ENCODE assay signal across 10 cellular contexts in the genomic region with DNA sequence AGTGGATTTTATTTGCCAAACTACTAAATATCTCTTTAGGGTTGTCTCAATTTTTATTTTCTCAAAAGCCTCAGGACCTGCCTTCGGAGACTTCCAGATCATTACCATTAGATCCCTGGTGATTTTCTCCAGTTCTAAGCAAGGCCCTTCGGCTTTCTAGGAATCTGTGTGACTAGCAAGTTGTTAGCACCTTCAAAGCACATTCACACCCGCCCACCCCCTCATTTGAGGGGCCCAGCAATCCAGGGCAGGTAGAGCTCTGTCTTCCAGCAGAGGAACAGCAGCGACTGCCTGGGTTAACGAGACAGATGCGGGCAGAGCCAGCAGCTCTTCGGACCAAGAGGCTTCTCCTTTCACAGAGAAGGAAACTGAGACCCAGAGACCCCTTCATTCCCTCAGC. TPM values are rescaled to one million over a fixed set of nuclear protein-coding genes. Genes with fewer than 3 reads are reported as not detected.
DNase-seq lines count a peak whose midpoint lies in the region; ATAC-seq, FAIRE-seq and TF ChIP-seq lines count a peak whose summit lies in the region.
"Had no signal": no experiment of that assay in that cellular context is flagged by ENCODE, and none has a peak within 500 bp of the region (broad histone marks: within the 10 kb centered on the region; RNA-seq: fewer than 3 reads in every experiment).

No MANE protein-coding gene starts in this region.

- H3K79me2 ChIP-seq in K562 (ENCODE audit: control insufficient read depth, insufficient read depth, low read length), result peaks cover 78% of the 10 kb centered on the region

- no TSS peak for BruUV-seq in K562 (replicated peaks; lab: Mats Ljungman, UMichigan)

- H3K4me3 ChIP-seq in K562 (peak overlapping the region; percentile 72; the same call in 1 of the 2 replicates), mesodermal cell (ENCODE audit: extremely low read depth, insufficient read depth, low read length, poor library complexity, severe bottlenecking) (peak overlapping the region; percentile 68), upper lobe of left lung (peak overlapping the region in 3 of 4 donors; percentile 94 to 98 (median 97))

- H4K20me1 ChIP-seq in K562 (replicated peaks; ENCODE audit: control insufficient read depth, insufficient read depth, low read length), result peaks cover 37% of the 10 kb centered on the region

- no peak overlapping the region; the same call in 2 of the 3 replicates for H3K27ac ChIP-seq in K562 (ENCODE audit: extremely low read depth, low read depth, low read length)
- H3K27ac ChIP-seq in mesodermal cell (ENCODE audit: low read depth, low read length, severe bottlenecking), result no peak overlapping the region
- peak overlapping the region in 3 of 4 donors; percentile 97 to 99 (median 98) for H3K27ac ChIP-seq in upper lobe of left lung

- FAIRE-seq in K562 (lab: Jason Lieb, UNC), result no peak
- FAIRE-seq: bronchial epithelial cell, HTR-8/SVneo had no signal

- H2AFZ ChIP-seq in K562 (ENCODE audit: low read depth, low read length), result no peak overlapping the region

- no peaks in the 10 kb centered on the region for H3K9me3 ChIP-seq in K562 (replicated peaks; ENCODE audit: control insufficient read depth, insufficient read depth, low read depth, low read length)
- H3K9me3 ChIP-seq in mesodermal cell (ENCODE audit: control insufficient read depth, low read length), result no peaks in the 10 kb centered on the region
- H3K9me3 ChIP-seq in upper lobe of left lung, result no peaks in the 10 kb centered on the region

- intact Hi-C loops in K562 (cut with micrococcal nuclease), result no loop called here

- peaks cover 8% of the 10 kb centered on the region for H3K9me1 ChIP-seq in K562 (ENCODE audit: control insufficient read depth, insufficient read depth, low read length)

- TF ChIP-seq CTCF in K562 (IDR thresholded peaks at IDR 0.05 in 2 of 3, conservative IDR thresholded peaks at IDR 0.05 in 1 of 3; ENCODE audit: insufficient read depth in 2 of 3, low read depth in 1 of 3, low read length in 3 of 3) (no peak), upper lobe of left lung (IDR thresholded peaks at IDR 0.05) (no peak)

- H3K27me3 ChIP-seq in K562 (ENCODE audit: control insufficient read depth in 2 of 2, insufficient read depth in 2 of 2, low read length in 2 of 2) (no peaks in the 10 kb centered on the region), upper lobe of left lung (no peaks in the 10 kb centered on the region)

- peak overlapping the region; percentile 94; the same call in 1 of the 2 replicates for H3K4me2 ChIP-seq in K562 (ENCODE audit: insufficient read depth, low read length)

- H3K9ac ChIP-seq in K562 (ENCODE audit: insufficient read depth in 1 of 2, low read depth in 2 of 2, low read length in 2 of 2), result peak overlapping the region; percentile 95; a peak in 3 of 4 replicates

- no peaks in the 10 kb centered on the region for H3K27me3 Mint-ChIP-seq in activated T-cell treated with anti-CD3 and anti-CD28 coated beads, Interleukin-2, amount 50 U/mL, for 4 hours (ENCODE audit: low read depth)

- in situ Hi-C loops in K562 (cut with MboI), result no loop called here

- no peak for TF ChIP-seq POLR2A in K562 (conservative IDR thresholded peaks at IDR 0.05)
- no peak for TF ChIP-seq POLR2A in upper lobe of left lung (IDR thresholded peaks at IDR 0.05)

- no peaks in the 10 kb centered on the region for H3K9me3 Mint-ChIP-seq in activated T-cell treated with anti-CD3 and anti-CD28 coated beads, Interleukin-2, amount 50 U/mL, for 4 hours

- peaks cover 43% of the 10 kb centered on the region for H3K36me3 Mint-ChIP-seq in activated T-cell treated with anti-CD3 and anti-CD28 coated beads, Interleukin-2, amount 50 U/mL, for 4 hours (ENCODE audit: insufficient read depth)

- H3K4me3 Mint-ChIP-seq in activated T-cell treated with anti-CD3 and anti-CD28 coated beads, Interleukin-2, amount 50 U/mL, for 4 hours, result peak overlapping the region; percentile 97

- 77% methylated on average over 4 of the region's 7 CpGs for WGBS in K562 (ENCODE audit: insufficient coverage, low coverage, missing lambda C conversion rate)
- 79 to 91% methylated on average over 6 to 7 of the region's 7 CpGs for WGBS in mesodermal cell (ENCODE audit: insufficient coverage in 2 of 2), 2 experiments
- 75 to 81% methylated on average over 4 to 7 of the region's 7 CpGs for WGBS in upper lobe of left lung, 2 donors

- H3K4me1 ChIP-seq in K562 (replicated peaks in 1 of 2; ENCODE audit: control insufficient read depth in 2 of 2, insufficient read depth in 2 of 2, low read length in 2 of 2) (peaks cover 22 to 26% of the 10 kb centered on the region in 2 experiments), mesodermal cell (ENCODE audit: control insufficient read depth, insufficient read depth, low read length, poor library complexity, severe bottlenecking) (peaks cover 47% of the 10 kb centered on the region), upper lobe of left lung (peaks cover 58 to 75% (median 66%) of the 10 kb centered on the region in 4 donors)

- no peak for TF ChIP-seq RAD21 in K562 (CRISPR knock-in tag; conservative IDR thresholded peaks at IDR 0.05 in 1 of 2, IDR thresholded peaks at IDR 0.05 in 1 of 2)

- no peak for DNase-seq in activated T-cell treated with anti-CD3 and anti-CD28 coated beads, Interleukin-2, amount 50 U/mL, for 4 hours
- DNase-seq in activated T-cell treated with anti-CD3 and anti-CD28 coated beads for 4 hours, result no peak
- no peak for DNase-seq in K562 (ENCODE audit: extremely low read depth in 1 of 4, low spot score in 3 of 4)
- DNase-seq in upper lobe of left lung, result no peak
- no peak for DNase-seq in GF-D8 (lab: John Stamatoyannopoulos, UW)
- DNase-seq in NCI-H1694 (lab: John Stamatoyannopoulos, UW), result no peak

- TF ChIP-seq EP300 in K562 (IDR thresholded peaks at IDR 0.05; ENCODE audit: low read length) (no peak), upper lobe of left lung (IDR thresholded peaks at IDR 0.05) (no peak)

- H3K36me3 ChIP-seq in K562 (ENCODE audit: control insufficient read depth, insufficient read depth, low read length), result peaks cover 62% of the 10 kb centered on the region
- peaks cover 56% of the 10 kb centered on the region for H3K36me3 ChIP-seq in mesodermal cell (ENCODE audit: control insufficient read depth, insufficient read depth, low read length)
- H3K36me3 ChIP-seq in upper lobe of left lung, result peaks cover 5 to 59% (median 49%) of the 10 kb centered on the region in 4 donors

- CTCF ChIA-PET in K562 (lab: Yijun Ruan, JAX; ENCODE audit: low intra/inter-chr PET ratio), result no interaction called here

- ATAC-seq in activated T-cell treated with anti-CD3 and anti-CD28 coated beads, Interleukin-2, amount 50 U/mL, for 4 hours, result no peak
- ATAC-seq in K562 (no peak), upper lobe of left lung (ENCODE audit: low FRiP score in 2 of 2) (no peak), GM19455 (IDR thresholded peaks at IDR 0.05; ENCODE audit: unreplicated experiment) (no peak)

- peaks cover 86% of the 10 kb centered on the region for H3K4me1 Mint-ChIP-seq in activated T-cell treated with anti-CD3 and anti-CD28 coated beads, Interleukin-2, amount 50 U/mL, for 4 hours (ENCODE audit: low read depth)

- POLR2A ChIA-PET in K562 (lab: Yijun Ruan, JAX), result interaction anchor here (0.7 to 3.8 kb wide), 5 partner anchors 8 to 288 kb away, joined by 3 to 23 read pairs (median 3); no protein-coding TSS in a partner anchor

TF ChIP-seq in K562, 482 proteins besides CTCF, POLR2A, EP300 and RAD21:
- TF ChIP-seq ZNF274 (IDR thresholded peaks at IDR 0.05; ENCODE audit: borderline replicate concordance, low read depth, low read length) (no peak), TFAP4 (CRISPR knock-in tag; IDR thresholded peaks at IDR 0.05; ENCODE audit: borderline replicate concordance) (0 out of 2 replicates have a peak, but pooled peaks have one; percentile 2), POLR2AphosphoS5 (IDR thresholded peaks at IDR 0.05; ENCODE audit: control insufficient read depth, insufficient read depth, low read depth, low read length) (0 out of 2 replicates have a peak, but pooled peaks have one; percentile 18)

RNA-seq across cellular contexts. Expression of gene WDR1, which starts 2.0 kb away (rescaled TPM):
- total RNA-seq in activated T-cell treated with anti-CD3 and anti-CD28 coated beads, Interleukin-2, amount 50 U/mL, for 4 hours, result 100 to 1,000 TPM; 291 to 356 (median 334) TPM
- total RNA-seq in K562 (2011; cell fraction: chromatin; rRNA removed; ENCODE audit: low replicate concordance), result 72.4 and 125 TPM in 2 replicates
- total RNA-seq in K562 (2011; cell fraction: nucleolus; rRNA removed), result 75.3 and 90.2 TPM in 2 replicates
- total RNA-seq in K562 (2011; cell fraction: nucleoplasm; rRNA removed), result 64.2 and 70.3 TPM in 2 replicates
- total RNA-seq in K562 (2014; rRNA removed) (151 and 154 TPM in 2 replicates), K562 (2014; rRNA removed; fragmentation: Illumina TruSeq; extraction: Trizol) (111 and 112 TPM in 2 replicates), K562 (2015; rRNA removed; fragmentation: Illumina TruSeq; extraction: Trizol) (120 and 124 TPM in 2 replicates), K562 (2021) (186 and 213 TPM in 2 replicates), upper lobe of left lung (100 to 1,000 TPM; 135 to 307 (median 183) TPM)
- polyA plus RNA-seq in K562 (2011; rRNA removed) (140 and 186 TPM in 2 replicates), K562 (2014; fragmentation: Illumina TruSeq; extraction: Trizol) (139 and 149 TPM in 2 replicates), K562 (2014; fragmentation: Nextera tagmentation; extraction: Ambion mirVana) (10 to 100 TPM; 16.1 to 23.0 TPM), K562 (2014; rRNA removed) (120 and 125 TPM in 2 replicates)
- 176 and 298 TPM in 2 replicates for polyA plus RNA-seq in K562 (2011; cell fraction: cytosol; rRNA removed)
- polyA plus RNA-seq in K562 (2011; cell fraction: nucleus; rRNA removed), result 133 and 190 TPM in 2 replicates
- polyA plus RNA-seq in K562 (2012), result 144 and 177 TPM in 2 replicates
- 188 and 256 TPM in 2 replicates for polyA minus RNA-seq in K562 (2011; rRNA and poly(A)+ RNA removed)
- polyA minus RNA-seq in K562 (2011; cell fraction: cytosol; rRNA and poly(A)+ RNA removed), result 111 and 132 TPM in 2 replicates
- 53.7 and 56.2 TPM in 2 replicates for polyA minus RNA-seq in K562 (2011; cell fraction: nucleus; rRNA and poly(A)+ RNA removed)
- 278 TPM for polyA plus RNA-seq in mesodermal cell (2013, experiment 1 of 2)
- polyA plus RNA-seq in mesodermal cell (2013, experiment 2 of 2), result 225 TPM

Comparison
In these comparisons a context has a peak if more than half of its experiments do, and no peak if none do; other contexts are left out.
1. H3K27ac ChIP-seq: peak in upper lobe of left lung (3 of 4); none in K562 (single experiment) and mesodermal cell (single experiment).
2. Peak in every context shown above with its lines, with median percentiles within 50 percentile points of each other: H3K4me3 ChIP-seq.